In the genomic region with DNA sequence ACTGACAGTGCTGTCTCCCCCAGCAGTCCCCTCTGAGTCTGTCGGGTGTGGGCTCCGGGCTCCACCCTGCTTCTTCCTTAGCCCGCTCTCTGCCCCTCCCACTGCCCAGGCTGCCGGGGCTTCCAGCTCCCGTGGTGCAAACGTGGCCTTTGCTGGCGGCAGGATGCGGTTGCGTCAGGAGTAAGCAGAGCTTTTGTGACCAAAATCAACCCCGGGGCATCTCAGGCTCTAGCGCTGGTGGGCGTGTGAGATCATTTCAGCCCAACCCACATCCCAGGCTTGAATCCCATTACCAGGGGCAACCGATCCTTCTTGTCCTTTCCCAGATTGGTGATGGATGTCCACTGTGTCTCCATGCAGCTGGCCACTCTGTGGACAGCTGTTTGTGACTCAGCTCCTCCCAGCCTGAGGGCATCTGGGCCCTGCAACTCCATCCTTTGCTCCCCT, we compare ENCODE assay signal across 25 cellular contexts. TPM values are rescaled to one million over a fixed set of nuclear protein-coding genes. Genes with fewer than 3 reads are reported as not detected.
DNase-seq lines count a peak whose midpoint lies in the region; ATAC-seq and TF ChIP-seq lines count a peak whose summit lies in the region.
"Had no signal": no experiment of that assay in that cellular context is flagged by ENCODE, and none has a peak within 500 bp of the region (broad histone marks: within the 10 kb centered on the region; RNA-seq: fewer than 3 reads in every experiment).

No MANE protein-coding gene starts in this region.

- no peaks in the 10 kb centered on the region for H3K27me3 ChIP-seq in right atrium auricular region
- H3K27me3 ChIP-seq in left ventricle myocardium inferior (ENCODE audit: low read depth), result no peaks in the 10 kb centered on the region
- H3K27me3 ChIP-seq: breast epithelium, upper lobe of left lung had no signal

- H3K4me1 ChIP-seq in right atrium auricular region, result peaks cover 0 to 13% of the 10 kb centered on the region in 2 donors
- H3K4me1 ChIP-seq in left ventricle myocardium inferior, result peaks cover 13% of the 10 kb centered on the region
- H3K4me1 ChIP-seq: breast epithelium, upper lobe of left lung had no signal

- ATAC-seq in GM18909 (IDR thresholded peaks at IDR 0.05; ENCODE audit: poor library complexity, unreplicated experiment), result no peak
- ATAC-seq in GM18520 (IDR thresholded peaks at IDR 0.05; ENCODE audit: unreplicated experiment), result no peak
- ATAC-seq: activated CD8-positive, alpha-beta T cell treated with anti-CD3 and anti-CD28 coated beads for 36 hours; activated T-cell treated with anti-CD3 and anti-CD28 coated beads, Interleukin-2, amount 50 U/mL, for 72 hours; T-cell had no signal

- H3K9me3 ChIP-seq in right atrium auricular region (no peaks in the 10 kb centered on the region), left ventricle myocardium inferior (replicated peaks) (peaks cover 13% of the 10 kb centered on the region)
- H3K9me3 ChIP-seq: breast epithelium, upper lobe of left lung had no signal

- H3K36me3 ChIP-seq in right atrium auricular region, result peaks cover 11% of the 10 kb centered on the region
- peaks cover 9% of the 10 kb centered on the region for H3K36me3 ChIP-seq in left ventricle myocardium inferior
- H3K36me3 ChIP-seq: breast epithelium had no signal

- no peak overlapping the region for H3K4me3 ChIP-seq in right atrium auricular region
- H3K4me3 ChIP-seq in left ventricle myocardium inferior, result no peak overlapping the region
- H3K4me3 ChIP-seq: breast epithelium, upper lobe of left lung had no signal

- H3K27ac ChIP-seq in right atrium auricular region (no peak overlapping the region), left ventricle myocardium inferior (replicated peaks) (no peak overlapping the region)
- H3K27ac ChIP-seq: breast epithelium, HL-60, upper lobe of left lung, VCaP had no signal

- intact Hi-C loops in left ventricle myocardium inferior (cut with micrococcal nuclease), result no loop called here

- DNase-seq in right atrium auricular region (ENCODE audit: low spot score) (peak; percentile 53), left ventricle myocardium inferior (no peak), dermis blood vessel endothelial cell (peak; percentile 33), midbrain (lab: John Stamatoyannopoulos, UW) (peak; percentile 21), ureter (ENCODE audit: low spot score) (peak; percentile 30), T1000 (lab: John Stamatoyannopoulos, UW) (no peak)
- DNase-seq: activated CD8-positive, alpha-beta T cell treated with anti-CD3 and anti-CD28 coated beads for 36 hours; activated naive CD8-positive, alpha-beta T cell treated with anti-CD3 and anti-CD28 coated beads for 36 hours; activated T-cell treated with anti-CD3 and anti-CD28 coated beads, Interleukin-2, amount 50 U/mL, for 72 hours; CD4-positive, alpha-beta T cell; DMS79 treated with DMSO at 0.1 percent for 48 hours; left cardiac atrium; NCI-H1048; NCI-H2107; NK-92 treated with Interleukin-12 subunit alpha and Interleukin-12 subunit beta, amount 100 ng/mL, for 24 hours; T-cell had no signal

- TF ChIP-seq CTCF in right atrium auricular region (IDR thresholded peaks at IDR 0.05), result no peak
- no peak for TF ChIP-seq CTCF in left ventricle myocardium inferior (IDR thresholded peaks at IDR 0.05; ENCODE audit: borderline replicate concordance)

RNA-seq across cellular contexts. Expression of a gene that starts 28.2 kb away (rescaled TPM):
- total RNA-seq in right atrium auricular region (10 to 100 TPM; 11.3 to 23.5 TPM), left ventricle myocardium inferior (13.8 TPM), dermis blood vessel endothelial cell (178 and 216 TPM in 2 replicates), ureter (33.0 TPM)

RNA-seq across cellular contexts. Expression of a gene that starts 42.4 kb away (rescaled TPM):
- total RNA-seq in right atrium auricular region (not detected), left ventricle myocardium inferior (not detected), dermis blood vessel endothelial cell (0.19 TPM in 1 of 2 replicates, not detected in the other), ureter (not detected)
- total RNA-seq: A673; activated CD8-positive, alpha-beta T cell treated with anti-CD3 and anti-CD28 coated beads for 36 hours; activated naive CD8-positive, alpha-beta T cell treated with anti-CD3 and anti-CD28 coated beads for 36 hours; activated T-cell treated with anti-CD3 and anti-CD28 coated beads, Interleukin-2, amount 50 U/mL, for 72 hours; CD4-positive, alpha-beta T cell; left cardiac atrium; mononuclear cell; osteoblast; T-cell had no signal

Comparison
In these comparisons a context has a peak if more than half of its experiments do, and no peak if none do; other contexts are left out.
1. DNase-seq: peak in right atrium auricular region (single experiment), dermis blood vessel endothelial cell (single experiment), midbrain (single experiment) and ureter (single experiment); none in left ventricle myocardium inferior (single experiment) and T1000 (single experiment).